In the genomic region with DNA sequence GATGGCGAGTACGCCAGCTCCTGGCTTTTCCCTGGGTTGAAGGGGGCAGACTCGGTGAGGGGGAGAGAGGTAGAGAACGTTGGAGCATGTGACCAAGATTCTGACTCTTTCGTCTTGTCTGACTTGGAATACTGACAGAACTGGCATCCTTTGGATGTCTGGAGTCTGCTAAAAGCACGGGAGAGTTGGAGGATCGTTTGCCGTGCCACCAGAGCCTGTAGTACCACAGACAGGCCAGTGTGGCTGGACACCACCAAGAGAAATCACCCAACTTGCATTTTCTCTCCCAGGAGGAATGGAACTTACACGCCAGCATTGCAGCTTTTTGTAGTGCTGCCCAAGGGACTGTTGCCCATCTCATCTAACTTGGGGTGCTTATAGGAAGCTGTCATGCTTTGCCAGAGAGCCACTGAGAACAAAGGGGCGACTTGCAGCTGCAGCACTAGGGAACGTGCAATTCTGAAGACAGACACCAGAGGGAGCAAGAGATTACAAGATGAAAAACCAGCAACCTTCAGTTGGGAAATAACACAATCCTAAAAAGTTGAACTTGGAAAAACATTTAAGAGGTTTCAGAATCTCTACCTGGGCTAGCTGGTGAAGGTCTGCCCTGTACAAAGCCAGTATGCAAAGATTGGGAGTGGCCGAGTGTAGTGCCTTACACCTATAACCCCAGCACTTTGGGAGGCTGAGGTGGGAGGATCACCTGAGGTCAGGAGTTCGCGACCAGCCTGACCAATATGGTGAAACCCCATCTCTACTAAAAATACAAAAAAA, we compare ENCODE assay signal across 8 cellular contexts. TPM values are rescaled to one million over a fixed set of nuclear protein-coding genes. Genes with fewer than 3 reads are reported as not detected.
A peak's percentile ranks its signal among the peaks of the same experiment; 100 is the strongest.
DNase-seq lines count a peak whose midpoint lies in the region; ATAC-seq and TF ChIP-seq lines count a peak whose summit lies in the region.

No MANE protein-coding gene starts in this region.

- H3K36me3 Mint-ChIP-seq in activated naive CD4-positive, alpha-beta T cell treated with anti-CD3 and anti-CD28 coated beads for 36 hours (ENCODE audit: low read depth): peaks cover 11% of the 10 kb centered on the region

- H3K27ac Mint-ChIP-seq in activated naive CD4-positive, alpha-beta T cell treated with anti-CD3 and anti-CD28 coated beads for 36 hours: no peak overlapping the region

- WGBS in ovary, 3 donors: 58 to 60% (median 59%) methylated on average over 14 of the region's 14 CpGs

- no peak overlapping the region for H3K4me3 Mint-ChIP-seq in activated naive CD4-positive, alpha-beta T cell treated with anti-CD3 and anti-CD28 coated beads for 36 hours

- no peak overlapping the region for H3K27ac ChIP-seq in ovary

- intact Hi-C loops in activated naive CD4-positive, alpha-beta T cell treated with anti-CD3 and anti-CD28 coated beads for 36 hours (cut with micrococcal nuclease): loop anchor here (1.0 kb wide), 3 partner anchors 166 to 432 kb away; no protein-coding TSS in a partner anchor
- intact Hi-C loops in ovary (cut with DNase I): loop anchor here (1.0 to 5.0 kb wide), 3 partner anchors 205 to 208 kb away; no protein-coding TSS in a partner anchor

- peaks cover 4% of the 10 kb centered on the region for H3K4me1 Mint-ChIP-seq in activated naive CD4-positive, alpha-beta T cell treated with anti-CD3 and anti-CD28 coated beads for 36 hours (ENCODE audit: low read depth)

- no peaks in the 10 kb centered on the region for H3K4me1 ChIP-seq in ovary (ENCODE audit: insufficient read depth)

- CTCF ChIA-PET in activated naive CD4-positive, alpha-beta T cell treated with anti-CD3 and anti-CD28 coated beads for 36 hours (lab: Charles Lee): interaction anchor here (0.7 to 11.4 kb wide), 24 partner anchors 8 to 334 kb away, joined by 3 to 116 read pairs (median 4); no protein-coding TSS in a partner anchor

- DNase-seq in DMS53 (lab: John Stamatoyannopoulos, UW): peak; percentile 89
- peak; percentile 33 for DNase-seq in KG1 (lab: John Stamatoyannopoulos, UW)
- DNase-seq in RPMI7951 (ENCODE audit: low read depth): peak; percentile 62
- DNase-seq in activated naive CD4-positive, alpha-beta T cell treated with anti-CD3 and anti-CD28 coated beads for 36 hours: peak; percentile 72
- peak; percentile 61 for DNase-seq in foreskin melanocyte
- peak in 4 of 5 donors; percentile 37 to 64 (median 48) for DNase-seq in ovary

- no peaks in the 10 kb centered on the region for H3K9me3 ChIP-seq in ovary

- H3K27me3 ChIP-seq in ovary: no peaks in the 10 kb centered on the region

- no peaks in the 10 kb centered on the region for H3K27me3 Mint-ChIP-seq in activated naive CD4-positive, alpha-beta T cell treated with anti-CD3 and anti-CD28 coated beads for 36 hours (ENCODE audit: low read depth)

- H3K4me3 ChIP-seq in ovary: no peak overlapping the region

- no peaks in the 10 kb centered on the region for H3K36me3 ChIP-seq in ovary

- no peak for TF ChIP-seq EP300 in ovary (IDR thresholded peaks at IDR 0.05)

- no peak for TF ChIP-seq POLR2A in ovary (IDR thresholded peaks at IDR 0.05)

- H3K9me3 Mint-ChIP-seq in activated naive CD4-positive, alpha-beta T cell treated with anti-CD3 and anti-CD28 coated beads for 36 hours: no peaks in the 10 kb centered on the region

- TF ChIP-seq CTCF in ovary (IDR thresholded peaks at IDR 0.05): peak; percentile 54 to 87 (median 83)

- ATAC-seq in GM18502 (IDR thresholded peaks at IDR 0.05; ENCODE audit: poor library complexity, unreplicated experiment): no peak
- ATAC-seq in GM21367 (IDR thresholded peaks at IDR 0.05; ENCODE audit: unreplicated experiment): no peak

RNA-seq across cellular contexts. Expression of a gene that starts 24.1 kb away (rescaled TPM):
- 168 and 188 TPM in 2 replicates for total RNA-seq in RPMI7951 (2014; rRNA removed; shearing (Covaris generic))
- total RNA-seq in activated naive CD4-positive, alpha-beta T cell treated with anti-CD3 and anti-CD28 coated beads for 36 hours: 100 to 1,000 TPM in 1 of 2 experiments, 10 to 100 TPM in 1; 99.2 to 107 TPM
- total RNA-seq in ovary: 10 to 100 TPM; 51.9 to 89.8 (median 65.2) TPM
- polyA plus RNA-seq in ovary: 100 to 1,000 TPM in 1 of 2 donors, 10 to 100 TPM in 1; 82.4 to 114 TPM

RNA-seq across cellular contexts. Expression of a gene that starts 24.4 kb away (rescaled TPM):
- total RNA-seq in RPMI7951 (2014; rRNA removed; shearing (Covaris generic)): 10.7 and 14.7 TPM in 2 replicates
- total RNA-seq in activated naive CD4-positive, alpha-beta T cell treated with anti-CD3 and anti-CD28 coated beads for 36 hours: 10 to 100 TPM; 14.8 to 18.0 TPM
- total RNA-seq in ovary: 1 to 10 TPM; 4.8 to 8.3 (median 5.9) TPM
- polyA plus RNA-seq in ovary: 1 to 10 TPM; 5.4 to 6.7 TPM

Comparison
In these comparisons a context has a peak if more than half of its experiments do, and no peak if none do; other contexts are left out.
1. DNase-seq: peak in every context shown above with its lines; median percentile 89 in DMS53; 72 in activated naive CD4-positive, alpha-beta T cell treated with anti-CD3 and anti-CD28 coated beads for 36 hours; 62 in RPMI7951; 61 in foreskin melanocyte; 48 in ovary; 33 in KG1.